ENCODE assay signal across 8 cellular contexts in the genomic region with DNA sequence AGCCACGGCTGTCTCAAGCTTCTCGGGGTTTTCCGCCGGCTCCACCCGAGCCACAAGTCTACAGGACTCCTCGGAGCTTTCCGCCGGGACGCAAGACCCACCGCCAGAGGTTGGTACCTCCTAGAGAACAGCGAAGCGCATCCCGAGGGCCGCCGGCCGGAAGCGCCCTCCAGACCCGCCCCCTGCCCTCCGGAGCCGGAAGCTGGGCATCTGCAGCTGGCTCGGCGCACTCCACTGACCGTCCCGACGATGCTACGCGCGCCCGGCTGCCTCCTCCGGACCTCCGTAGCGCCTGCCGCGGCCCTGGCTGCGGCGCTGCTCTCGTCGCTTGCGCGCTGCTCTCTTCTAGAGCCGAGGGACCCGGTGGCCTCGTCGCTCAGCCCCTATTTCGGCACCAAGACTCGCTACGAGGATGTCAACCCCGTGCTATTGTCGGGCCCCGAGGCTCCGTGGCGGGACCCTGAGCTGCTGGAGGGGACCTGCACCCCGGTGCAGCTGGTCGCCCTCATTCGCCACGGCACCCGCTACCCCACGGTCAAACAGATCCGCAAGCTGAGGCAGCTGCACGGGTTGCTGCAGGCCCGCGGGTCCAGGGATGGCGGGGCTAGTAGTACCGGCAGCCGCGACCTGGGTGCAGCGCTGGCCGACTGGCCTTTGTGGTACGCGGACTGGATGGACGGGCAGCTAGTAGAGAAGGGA. TPM values are rescaled to one million over a fixed set of nuclear protein-coding genes. Genes with fewer than 3 reads are reported as not detected.
DNase-seq lines count a peak whose midpoint lies in the region; FAIRE-seq and TF ChIP-seq lines count a peak whose summit lies in the region.

A gene with protein sequence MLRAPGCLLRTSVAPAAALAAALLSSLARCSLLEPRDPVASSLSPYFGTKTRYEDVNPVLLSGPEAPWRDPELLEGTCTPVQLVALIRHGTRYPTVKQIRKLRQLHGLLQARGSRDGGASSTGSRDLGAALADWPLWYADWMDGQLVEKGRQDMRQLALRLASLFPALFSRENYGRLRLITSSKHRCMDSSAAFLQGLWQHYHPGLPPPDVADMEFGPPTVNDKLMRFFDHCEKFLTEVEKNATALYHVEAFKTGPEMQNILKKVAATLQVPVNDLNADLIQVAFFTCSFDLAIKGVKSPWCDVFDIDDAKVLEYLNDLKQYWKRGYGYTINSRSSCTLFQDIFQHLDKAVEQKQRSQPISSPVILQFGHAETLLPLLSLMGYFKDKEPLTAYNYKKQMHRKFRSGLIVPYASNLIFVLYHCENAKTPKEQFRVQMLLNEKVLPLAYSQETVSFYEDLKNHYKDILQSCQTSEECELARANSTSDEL (plus strand): TSS at position 227 of the 699 bp plus-strand sequence. CDS start 23 bp downstream, at position 250.

- no peaks in the 10 kb centered on the region for H3K27me3 Mint-ChIP-seq in activated T-cell treated with anti-CD3 and anti-CD28 coated beads, Interleukin-2, amount 50 U/mL, for 24 hours

- TF ChIP-seq CTCF in D721Med (IDR thresholded peaks at IDR 0.05; ENCODE audit: insufficient read depth, missing control alignments) (no peak), GM20000 (IDR thresholded peaks at IDR 0.05; ENCODE audit: extremely low read depth, missing control alignments) (no peak)

- H3K4me3 Mint-ChIP-seq in activated T-cell treated with anti-CD3 and anti-CD28 coated beads, Interleukin-2, amount 50 U/mL, for 24 hours = peak within 1 kb of the TSS; percentile 87

- no peaks in the 10 kb centered on the region for H3K9me3 Mint-ChIP-seq in activated T-cell treated with anti-CD3 and anti-CD28 coated beads, Interleukin-2, amount 50 U/mL, for 24 hours

- peak; percentile 57 for DNase-seq in D721Med (ENCODE audit: insufficient read length, low spot score)
- DNase-seq in GM20000 (ENCODE audit: low spot score) = peak; percentile 88
- DNase-seq in HS-5 (ENCODE audit: low read depth) = peak; percentile 53
- peak; percentile 43 for DNase-seq in OCI-M2 (lab: John Stamatoyannopoulos, UW; ENCODE audit: unreplicated experiment)
- DNase-seq in activated T-cell treated with anti-CD3 and anti-CD28 coated beads, Interleukin-2, amount 50 U/mL, for 24 hours = peak; percentile 91
- DNase-seq in erythroblast (lab: John Stamatoyannopoulos, UW) = peak; percentile 88 to 92
- peak; percentile 76 for DNase-seq in mucosa of gallbladder (ENCODE audit: low spot score)
- peak; percentile 31 to 52 for DNase-seq in stimulated activated CD8-positive, alpha-beta memory T cell treated with anti-CD3 and anti-CD28 coated beads, Interleukin-7, amount 100 ng/mL, for 1 hour (ENCODE audit: low read depth in 2 of 2)

- peak within 1 kb of the TSS; percentile 94 for H3K27ac Mint-ChIP-seq in activated T-cell treated with anti-CD3 and anti-CD28 coated beads, Interleukin-2, amount 50 U/mL, for 24 hours

- peaks cover 29% of the 10 kb centered on the region for H3K36me3 Mint-ChIP-seq in activated T-cell treated with anti-CD3 and anti-CD28 coated beads, Interleukin-2, amount 50 U/mL, for 24 hours (ENCODE audit: low read depth)

- peaks cover 48% of the 10 kb centered on the region for H3K4me1 Mint-ChIP-seq in activated T-cell treated with anti-CD3 and anti-CD28 coated beads, Interleukin-2, amount 50 U/mL, for 24 hours (ENCODE audit: low read depth)

- peak; percentile 98 for TF ChIP-seq POLR2A in erythroblast (IDR thresholded peaks at IDR 0.05; ENCODE audit: low read length)

- no peak for FAIRE-seq in D721Med (lab: Jason Lieb, UNC)

RNA-seq across cellular contexts. Expression of the gene that starts here (rescaled TPM):
- 24.0 TPM for total RNA-seq in mucosa of gallbladder

Comparison
In these comparisons a context has a peak if more than half of its experiments do, and no peak if none do; other contexts are left out.
1. Peak in every context shown above with its lines: DNase-seq.